In the genomic region with DNA sequence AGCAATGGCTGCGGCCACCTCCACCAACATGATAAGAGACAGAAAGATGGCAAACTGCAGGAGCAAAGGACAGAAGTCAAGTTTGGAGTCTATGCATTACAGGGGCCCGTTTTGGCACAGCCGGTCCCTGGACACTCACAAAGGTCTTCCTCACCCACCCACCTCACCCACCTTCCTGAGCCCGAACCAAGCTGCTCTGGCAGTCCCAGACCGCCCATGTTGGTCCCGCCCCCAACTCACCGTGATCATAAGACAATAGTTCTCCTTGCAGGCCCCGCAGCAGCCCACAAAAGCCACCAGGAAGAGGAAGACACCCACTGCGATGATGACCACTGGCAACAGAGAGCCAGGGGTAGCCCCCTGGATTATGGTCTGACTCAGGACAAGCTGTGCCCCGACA, we compare ENCODE assay signal across 1 cellular context.
TF ChIP-seq lines count a peak whose summit lies in the region.

No MANE protein-coding gene starts in this region.

TF ChIP-seq in HCT116, 20 proteins besides CTCF, POLR2A, EP300 and RAD21:
- TF ChIP-seq CEBPB (IDR thresholded peaks at IDR 0.05; ENCODE audit: low read depth) (no peak), EGR1 (IDR thresholded peaks at IDR 0.05; ENCODE audit: low read depth) (no peak), YY1 (IDR thresholded peaks at IDR 0.05; ENCODE audit: extremely low read depth, insufficient replicate concordance, low read depth, low read length) (no peak), SRF (IDR thresholded peaks at IDR 0.05; ENCODE audit: low read depth) (no peak), ZNF274 (IDR thresholded peaks at IDR 0.05; ENCODE audit: low read depth, low read length) (no peak), EZH2phosphoT487 (IDR thresholded peaks at IDR 0.05; ENCODE audit: borderline replicate concordance) (no peak), CBX3 (IDR thresholded peaks at IDR 0.05; ENCODE audit: low read depth) (no peak), EZH2 (IDR thresholded peaks at IDR 0.05) (no peak)
- TF ChIP-seq, protein P1, sequence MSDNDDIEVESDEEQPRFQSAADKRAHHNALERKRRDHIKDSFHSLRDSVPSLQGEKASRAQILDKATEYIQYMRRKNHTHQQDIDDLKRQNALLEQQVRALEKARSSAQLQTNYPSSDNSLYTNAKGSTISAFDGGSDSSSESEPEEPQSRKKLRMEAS (IDR thresholded peaks at IDR 0.05), result no peak
